In genomic region chr6:154371337-154371736, GRCh38 we compare ENCODE assay signal across 12 cellular contexts.
"Had no signal": no experiment of that assay in that cellular context is flagged by ENCODE, and none has a peak within 500 bp of the region (broad histone marks: within the 10 kb centered on the region; RNA-seq: fewer than 3 reads in every experiment).

No MANE protein-coding gene starts in this region.

- H3K27ac ChIP-seq: psoas muscle had no signal

- H3K4me3 ChIP-seq: lung, psoas muscle had no signal

- ATAC-seq: activated CD4-positive, CD25-positive, alpha-beta regulatory T cell treated with anti-CD3 and anti-CD28 coated beads, Interleukin-2, amount 50 U/mL, for 24 hours; activated CD8-positive, alpha-beta memory T cell treated with anti-CD3 and anti-CD28 coated beads, Interleukin-2, amount 10 ng/mL, durations not matched to agents 7 days and 5 days; effector memory CD8-positive, alpha-beta T cell; naive thymus-derived CD4-positive, alpha-beta T cell; psoas muscle; sciatic nerve had no signal

- DNase-seq: activated CD8-positive, alpha-beta memory T cell treated with anti-CD3 and anti-CD28 coated beads, Interleukin-2, amount 10 ng/mL, durations not matched to agents 7 days and 5 days; activated effector memory CD4-positive, alpha-beta T cell treated with Interleukin-2 at 50 U/mL for 16 hours; activated T-cell treated with anti-CD3 and anti-CD28 coated beads, Interleukin-2, amount 50 U/mL, for 24 hours; cortex of kidney; effector memory CD8-positive, alpha-beta T cell; left cardiac atrium; naive thymus-derived CD4-positive, alpha-beta T cell; psoas muscle; stimulated activated naive CD4-positive, alpha-beta T cell treated with Interleukin-2 at 50 U/mL for 16 hours had no signal

- H3K9me3 ChIP-seq: psoas muscle had no signal

- H3K4me1 ChIP-seq: psoas muscle had no signal
